Comparison of ENCODE assay signal across 1 cellular context in genomic region chrX:120813982-120814381, GRCh38.
TF ChIP-seq lines count a peak whose summit lies in the region.

No MANE protein-coding gene starts in this region.

TF ChIP-seq in H1, 55 proteins besides CTCF, POLR2A, EP300 and RAD21:
- TF ChIP-seq JUN (IDR thresholded peaks at IDR 0.05; ENCODE audit: low read depth, low read length) (no peak), NANOG (IDR thresholded peaks at IDR 0.05; ENCODE audit: insufficient read depth, low read depth, low read length, poor library complexity, severe bottlenecking) (peak; percentile 52), KDM1A (IDR thresholded peaks at IDR 0.05; ENCODE audit: borderline replicate concordance, low read length) (no peak), RFX5 (IDR thresholded peaks at IDR 0.05; ENCODE audit: borderline replicate concordance, low read depth, low read length) (no peak), ASH2L (IDR thresholded peaks at IDR 0.05; ENCODE audit: low read length) (no peak), RXRA (IDR thresholded peaks at IDR 0.05; ENCODE audit: insufficient read depth, low read depth, low read length) (peak; percentile 65; the same call in 1 of the 2 replicates), GTF2F1 (IDR thresholded peaks at IDR 0.05; ENCODE audit: borderline replicate concordance, low read depth, low read length) (no peak), FOSL1 (IDR thresholded peaks at IDR 0.05; ENCODE audit: insufficient read depth, low read depth, low read length) (no peak), CHD1 (IDR thresholded peaks at IDR 0.05; ENCODE audit: low read depth, low read length) (no peak), SIX5 (IDR thresholded peaks at IDR 0.05; ENCODE audit: low read depth, low read length) (no peak), CHD7 (IDR thresholded peaks at IDR 0.05; ENCODE audit: insufficient replicate concordance, low read length) (no peak), SRF (IDR thresholded peaks at IDR 0.05; ENCODE audit: low read depth, low read length) (no peak), CHD2 (IDR thresholded peaks at IDR 0.05; ENCODE audit: low read length) (no peak), SP1 (IDR thresholded peaks at IDR 0.05; ENCODE audit: low read depth, low read length) (0 out of 2 replicates have a peak, but pooled peaks have one; percentile 9), CTBP2 (IDR thresholded peaks at IDR 0.05; ENCODE audit: borderline replicate concordance, insufficient read depth, insufficient read length, low read length) (no peak), TAF1 (IDR thresholded peaks at IDR 0.05; ENCODE audit: low read depth, low read length) (no peak), SP4 (IDR thresholded peaks at IDR 0.05; ENCODE audit: low read length) (no peak), GABPA (IDR thresholded peaks at IDR 0.05; ENCODE audit: borderline replicate concordance, insufficient read depth, low read length) (no peak), ZNF274 (IDR thresholded peaks at IDR 0.05; ENCODE audit: borderline replicate concordance, extremely low read depth, low read length) (no peak), CBX5 (IDR thresholded peaks at IDR 0.05; ENCODE audit: low read depth, low read length) (no peak), CBX8 (IDR thresholded peaks at IDR 0.05; ENCODE audit: borderline replicate concordance, low read depth, low read length) (no peak), ATF3 (IDR thresholded peaks at IDR 0.05; ENCODE audit: insufficient read depth, low read depth, low read length) (no peak), SUZ12 (IDR thresholded peaks at IDR 0.05; ENCODE audit: low read length) (no peak), BCL11A (IDR thresholded peaks at IDR 0.05; ENCODE audit: low read depth in 2 of 2, low read length in 2 of 2) (no peak), TAF7 (optimal IDR thresholded peaks at IDR 0.05; ENCODE audit: borderline replicate concordance, low read depth, low read length) (no peak)
